29 cellular contexts compared by ENCODE assay signal in the genomic region with DNA sequence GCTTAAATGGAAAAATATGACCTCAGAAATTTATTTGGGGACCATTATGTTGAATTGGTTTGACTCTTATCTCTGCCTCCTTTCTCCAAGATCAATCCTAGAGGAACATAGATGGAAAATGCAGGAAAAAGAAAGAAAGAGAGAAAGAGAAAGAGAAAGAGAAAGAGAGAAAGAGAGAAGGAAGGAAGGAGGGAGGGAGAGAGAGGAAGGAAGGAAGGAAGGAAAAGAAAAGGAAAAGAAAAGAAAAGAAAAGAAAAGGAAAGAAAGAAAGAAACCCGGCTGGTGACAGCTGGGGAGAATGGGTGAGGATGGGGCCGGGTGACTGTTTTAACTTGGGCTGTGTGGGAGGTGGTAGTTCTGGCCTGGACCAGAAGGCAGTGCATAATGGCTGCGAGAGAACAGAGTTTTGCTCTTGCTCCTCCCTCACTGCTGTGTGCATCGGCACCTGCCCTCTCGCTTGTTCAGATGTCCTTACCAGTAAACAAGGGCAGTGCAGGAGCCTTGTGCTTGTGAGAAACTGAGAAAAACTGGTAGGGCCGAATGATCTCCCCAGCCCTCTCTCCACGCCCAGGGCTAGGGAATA. TPM values are rescaled to one million over a fixed set of nuclear protein-coding genes. Genes with fewer than 3 reads are reported as not detected.
DNase-seq lines count a peak whose midpoint lies in the region; ATAC-seq, FAIRE-seq and TF ChIP-seq lines count a peak whose summit lies in the region.
"Had no signal": no experiment of that assay in that cellular context is flagged by ENCODE, and none has a peak within 500 bp of the region (broad histone marks: within the 10 kb centered on the region; RNA-seq: fewer than 3 reads in every experiment).

No MANE protein-coding gene starts in this region.

- RAD21 ChIA-PET in GM12878 (lab: Charles Lee; ENCODE audit: unreplicated experiment), result interaction anchor here (0.5 to 2.1 kb wide), 2 partner anchors 10 to 695 kb away, joined by 3 to 4 read pairs; no protein-coding TSS in a partner anchor

- H3K4me2 ChIP-seq in GM12878 (ENCODE audit: control insufficient read depth, insufficient read depth), result no peak overlapping the region
- H3K4me2 ChIP-seq: neural progenitor cell had no signal

- H4K20me1 ChIP-seq in GM12878 (ENCODE audit: control insufficient read depth, insufficient read depth), result no peaks in the 10 kb centered on the region

- no TSS peak for BruUV-seq in GM12878 (replicated peaks; lab: Mats Ljungman, UMichigan)

- no peak for TF ChIP-seq RAD21 in GM12878 (IDR thresholded peaks at IDR 0.05; ENCODE audit: insufficient read depth, low read depth, low read length)

- H3K4me1 Mint-ChIP-seq in activated CD8-positive, alpha-beta T cell treated with anti-CD3 and anti-CD28 coated beads, Interleukin-2, amount 10 ng/mL, durations not matched to agents 7 days and 5 days (ENCODE audit: low read depth), result peaks cover 12% of the 10 kb centered on the region
- H3K4me1 Mint-ChIP-seq in activated CD8-positive, alpha-beta T cell treated with anti-CD3 and anti-CD28 coated beads for 36 hours (ENCODE audit: low read depth), result peaks cover 14% of the 10 kb centered on the region
- H3K4me1 Mint-ChIP-seq in stimulated activated naive B cell treated with anti-CD40 and anti-IgM and Interleukin-4, amounts not matched to agents 10 μg/mL and 1 μg/mL and 100 μg/mL, for 72 hours, result peaks cover 35 to 64% of the 10 kb centered on the region in 2 donors
- H3K4me1 Mint-ChIP-seq: neural progenitor cell had no signal

- peaks cover 51% of the 10 kb centered on the region for H3K36me3 Mint-ChIP-seq in activated CD8-positive, alpha-beta T cell treated with anti-CD3 and anti-CD28 coated beads, Interleukin-2, amount 10 ng/mL, durations not matched to agents 7 days and 5 days (ENCODE audit: low read depth)
- H3K36me3 Mint-ChIP-seq in activated CD8-positive, alpha-beta T cell treated with anti-CD3 and anti-CD28 coated beads for 36 hours (ENCODE audit: low read depth), result peaks cover 49% of the 10 kb centered on the region
- peaks cover 55 to 73% of the 10 kb centered on the region in 2 donors for H3K36me3 Mint-ChIP-seq in stimulated activated naive B cell treated with anti-CD40 and anti-IgM and Interleukin-4, amounts not matched to agents 10 μg/mL and 1 μg/mL and 100 μg/mL, for 72 hours

- TF ChIP-seq CTCF in activated CD8-positive, alpha-beta T cell treated with anti-CD3 and anti-CD28 coated beads for 36 hours (IDR thresholded peaks at IDR 0.05), result no peak
- no peak for TF ChIP-seq CTCF in HEK293 (tag by site-specific recombination; IDR thresholded peaks at IDR 0.05)
- no peak for TF ChIP-seq CTCF in GM12878 (IDR thresholded peaks at IDR 0.05 in 2 of 3, conservative IDR thresholded peaks at IDR 0.05 in 1 of 3; ENCODE audit: control insufficient read depth in 2 of 3, extremely low read depth in 1 of 3, insufficient read depth in 1 of 3, low read depth in 3 of 3, low read length in 3 of 3)

- POLR2A ChIA-PET in activated CD8-positive, alpha-beta T cell treated with anti-CD3 and anti-CD28 coated beads, Interleukin-2, amount 10 ng/mL, durations not matched to agents 7 days and 5 days (lab: Charles Lee), result interaction anchor here (0.7 kb wide), 1 partner anchor 964 kb away, joined by 3 read pairs; no protein-coding TSS in a partner anchor
- POLR2A ChIA-PET in activated CD8-positive, alpha-beta T cell treated with anti-CD3 and anti-CD28 coated beads for 36 hours (lab: Charles Lee), result interaction anchor here (0.6 kb wide), 1 partner anchor 653 kb away, joined by 3 read pairs; no protein-coding TSS in a partner anchor
- POLR2A ChIA-PET in HEK293 (lab: Yijun Ruan, JAX) (no interaction called here), GM12878 (lab: Charles Lee) (interaction anchor here (0.8 kb wide), 1 partner anchor 10 kb away, joined by 3 read pairs; no protein-coding TSS in a partner anchor)

- no peak overlapping the region for H2AFZ ChIP-seq in GM12878 (ENCODE audit: control insufficient read depth, low read depth, low read length)
- H2AFZ ChIP-seq: neural progenitor cell had no signal

- H3K27me3 Mint-ChIP-seq in activated CD8-positive, alpha-beta T cell treated with anti-CD3 and anti-CD28 coated beads, Interleukin-2, amount 10 ng/mL, durations not matched to agents 7 days and 5 days (ENCODE audit: low read depth), result no peaks in the 10 kb centered on the region
- H3K27me3 Mint-ChIP-seq in activated CD8-positive, alpha-beta T cell treated with anti-CD3 and anti-CD28 coated beads for 36 hours, result no peaks in the 10 kb centered on the region
- no peaks in the 10 kb centered on the region for H3K27me3 Mint-ChIP-seq in stimulated activated naive B cell treated with anti-CD40 and anti-IgM and Interleukin-4, amounts not matched to agents 10 μg/mL and 1 μg/mL and 100 μg/mL, for 72 hours
- H3K27me3 Mint-ChIP-seq: activated CD4-positive, alpha-beta memory T cell treated with anti-CD3 and anti-CD28 coated beads, Interleukin-2, amount 10 ng/mL, durations not matched to agents 7 days and 5 days had no signal

- H3K9ac ChIP-seq in GM12878 (ENCODE audit: control insufficient read depth, insufficient read depth, low read length), result no peak overlapping the region
- H3K9ac ChIP-seq: neural progenitor cell had no signal

- no peak overlapping the region for H3K4me3 Mint-ChIP-seq in activated CD8-positive, alpha-beta T cell treated with anti-CD3 and anti-CD28 coated beads, Interleukin-2, amount 10 ng/mL, durations not matched to agents 7 days and 5 days
- no peak overlapping the region for H3K4me3 Mint-ChIP-seq in activated CD8-positive, alpha-beta T cell treated with anti-CD3 and anti-CD28 coated beads for 36 hours
- peak overlapping the region in 1 of 2 donors; percentile 33 for H3K4me3 Mint-ChIP-seq in stimulated activated naive B cell treated with anti-CD40 and anti-IgM and Interleukin-4, amounts not matched to agents 10 μg/mL and 1 μg/mL and 100 μg/mL, for 72 hours
- H3K4me3 Mint-ChIP-seq: activated CD4-positive, alpha-beta memory T cell treated with anti-CD3 and anti-CD28 coated beads, Interleukin-2, amount 10 ng/mL, durations not matched to agents 7 days and 5 days; H9; neural progenitor cell had no signal

- no peak for DNase-seq in activated CD8-positive, alpha-beta T cell treated with anti-CD3 and anti-CD28 coated beads, Interleukin-2, amount 10 ng/mL, durations not matched to agents 7 days and 5 days
- DNase-seq in activated CD8-positive, alpha-beta T cell treated with anti-CD3 and anti-CD28 coated beads for 36 hours, result no peak
- DNase-seq in GM12878 (ENCODE audit: low read depth, low spot score) (no peak), cerebellum (ENCODE audit: low spot score) (no peak), HTR-8/SVneo (ENCODE audit: insufficient read length, low spot score) (no peak), NCI-H2227 treated with DMSO at 0.1 percent for 48 hours (lab: John Stamatoyannopoulos, UW) (no peak)
- no peak for DNase-seq in stimulated activated naive B cell treated with anti-CD40 and anti-IgM and Interleukin-4, amounts not matched to agents 10 μg/mL and 1 μg/mL and 100 μg/mL, for 72 hours
- DNase-seq: activated CD4-positive, alpha-beta memory T cell treated with anti-CD3 and anti-CD28 coated beads, Interleukin-2, amount 10 ng/mL, durations not matched to agents 7 days and 5 days; cerebellar nuclear complex; EL; erythroblast; foreskin melanocyte; H9; left ventricle myocardium inferior; MG63; NCI-H1436; NCI-H526; psoas muscle; stimulated activated CD4-positive, alpha-beta T cell treated with anti-CD3 and anti-CD28 coated beads, Interleukin-2, amount 100 ng/mL, for 24 hours; stimulated activated naive CD4-positive, alpha-beta T cell had no signal

- H3K27ac ChIP-seq in HEK293 (ENCODE audit: extremely low read depth, low read depth, low read length) (no peak overlapping the region), GM12878 (ENCODE audit: control insufficient read depth, insufficient read depth) (peak overlapping the region; percentile 47; the same call in 1 of the 2 replicates)
- H3K27ac ChIP-seq: left ventricle myocardium inferior, neural progenitor cell, psoas muscle, VCaP had no signal

- no peak for TF ChIP-seq POLR2A in GM12878 (IDR thresholded peaks at IDR 0.05; ENCODE audit: low read depth, low read length)

- ATAC-seq in activated CD8-positive, alpha-beta T cell treated with anti-CD3 and anti-CD28 coated beads, Interleukin-2, amount 10 ng/mL, durations not matched to agents 7 days and 5 days, result no peak
- no peak for ATAC-seq in activated CD8-positive, alpha-beta T cell treated with anti-CD3 and anti-CD28 coated beads for 36 hours
- no peak for ATAC-seq in GM12878
- peak; percentile 55 to 61 for ATAC-seq in stimulated activated naive B cell treated with anti-CD40 and anti-IgM and Interleukin-4, amounts not matched to agents 10 μg/mL and 1 μg/mL and 100 μg/mL, for 72 hours (replicated peaks)
- ATAC-seq: activated naive CD4-positive, alpha-beta T cell treated with anti-CD3 and anti-CD28 coated beads, Interleukin-2, amount 50 U/mL, for 72 hours; psoas muscle had no signal

- no peak for TF ChIP-seq EP300 in GM12878 (IDR thresholded peaks at IDR 0.05; ENCODE audit: borderline replicate concordance in 1 of 2, control insufficient read depth in 1 of 2, low read depth in 2 of 2, low read length in 2 of 2)

- FAIRE-seq in GM12878 (lab: Jason Lieb, UNC) (no peak), HTR-8/SVneo (lab: Jason Lieb, UNC) (no peak)
- FAIRE-seq: A204.1, D721Med, GM18507 had no signal

- in situ Hi-C loops in GM12878 (cut with MboI), result no loop called here

- no peaks in the 10 kb centered on the region for H3K9me3 Mint-ChIP-seq in activated CD8-positive, alpha-beta T cell treated with anti-CD3 and anti-CD28 coated beads, Interleukin-2, amount 10 ng/mL, durations not matched to agents 7 days and 5 days (ENCODE audit: insufficient read depth)
- H3K9me3 Mint-ChIP-seq in activated CD8-positive, alpha-beta T cell treated with anti-CD3 and anti-CD28 coated beads for 36 hours, result peaks cover 2% of the 10 kb centered on the region
- peaks cover 3 to 4% of the 10 kb centered on the region in 2 donors for H3K9me3 Mint-ChIP-seq in stimulated activated naive B cell treated with anti-CD40 and anti-IgM and Interleukin-4, amounts not matched to agents 10 μg/mL and 1 μg/mL and 100 μg/mL, for 72 hours
- H3K9me3 Mint-ChIP-seq: H9, neural progenitor cell had no signal

- no peaks in the 10 kb centered on the region for H3K9me3 ChIP-seq in HEK293 (ENCODE audit: control insufficient read depth, insufficient read depth, low read depth, low read length)
- H3K9me3 ChIP-seq in GM12878 (replicated peaks; ENCODE audit: control insufficient read depth, insufficient read depth, low read length), result no peaks in the 10 kb centered on the region; the same call in 2 of the 3 replicates
- H3K9me3 ChIP-seq: left ventricle myocardium inferior, MG63, psoas muscle, tibial nerve had no signal

- SMC1A ChIA-PET in GM12878 (lab: Charles Lee; ENCODE audit: uncharacterized antibody, unreplicated experiment), result no interaction called here

- H3K4me1 ChIP-seq in HEK293 (ENCODE audit: control insufficient read depth, insufficient read depth, low read length) (no peaks in the 10 kb centered on the region; the same call in 1 of the 2 replicates), GM12878 (ENCODE audit: control insufficient read depth, insufficient read depth, low read length) (peaks cover 29% of the 10 kb centered on the region)
- H3K4me1 ChIP-seq: neural progenitor cell, psoas muscle had no signal

- peaks cover 62 to 84% of the 10 kb centered on the region in 2 experiments for H3K36me3 ChIP-seq in HEK293 (ENCODE audit: control insufficient read depth in 2 of 2, insufficient read depth in 1 of 2, low read length in 2 of 2)
- peaks cover 2 to 24% of the 10 kb centered on the region in 2 experiments; a peak in 3 of 4 replicates for H3K36me3 ChIP-seq in GM12878 (ENCODE audit: control insufficient read depth in 2 of 2, insufficient read depth in 2 of 2, low read length in 1 of 2)

- H3K4me3 ChIP-seq in HEK293 (ENCODE audit: low read depth, low read length) (no peak overlapping the region), GM12878 (no peak overlapping the region)
- H3K4me3 ChIP-seq: left ventricle myocardium inferior, MG63, neural progenitor cell, psoas muscle, tibial nerve had no signal

- CTCF ChIA-PET in activated CD8-positive, alpha-beta T cell treated with anti-CD3 and anti-CD28 coated beads, Interleukin-2, amount 10 ng/mL, durations not matched to agents 7 days and 5 days (lab: Charles Lee), result no interaction called here
- CTCF ChIA-PET in activated CD8-positive, alpha-beta T cell treated with anti-CD3 and anti-CD28 coated beads for 36 hours (lab: Charles Lee), result no interaction called here
- CTCF ChIA-PET in HEK293 (lab: Yijun Ruan, JAX) (interaction anchor here (0.6 to 0.7 kb wide), 2 partner anchors 316 to 489 kb away, joined by 5 to 6 read pairs; no protein-coding TSS in a partner anchor), GM12878 (lab: Yijun Ruan, JAX) (interaction anchor here (1.4 to 2.1 kb wide), 3 partner anchors 8 to 95 kb away, joined by 4 to 5 read pairs (median 4); no protein-coding TSS in a partner anchor)

- H3K79me2 ChIP-seq in GM12878 (ENCODE audit: control insufficient read depth, insufficient read depth, low read length), result no peaks in the 10 kb centered on the region

- no peaks in the 10 kb centered on the region for H3K27me3 ChIP-seq in GM12878 (replicated peaks in 1 of 2; ENCODE audit: control insufficient read depth in 2 of 2, insufficient read depth in 2 of 2, low read length in 1 of 2)
- H3K27me3 ChIP-seq: MG63, neural progenitor cell, tibial nerve had no signal

- WGBS in GM12878 (ENCODE audit: insufficient coverage, insufficient replicate concordance, low lambda C conversion rate, missing lambda C conversion rate), result 80% methylated on average over 7 of the region's 7 CpGs

- H3K27ac Mint-ChIP-seq in activated CD8-positive, alpha-beta T cell treated with anti-CD3 and anti-CD28 coated beads, Interleukin-2, amount 10 ng/mL, durations not matched to agents 7 days and 5 days, result peak overlapping the region; percentile 32
- H3K27ac Mint-ChIP-seq in activated CD8-positive, alpha-beta T cell treated with anti-CD3 and anti-CD28 coated beads for 36 hours, result no peak overlapping the region
- peak overlapping the region; percentile 37 for H3K27ac Mint-ChIP-seq in stimulated activated naive B cell treated with anti-CD40 and anti-IgM and Interleukin-4, amounts not matched to agents 10 μg/mL and 1 μg/mL and 100 μg/mL, for 72 hours
- H3K27ac Mint-ChIP-seq: activated CD4-positive, alpha-beta memory T cell treated with anti-CD3 and anti-CD28 coated beads, Interleukin-2, amount 10 ng/mL, durations not matched to agents 7 days and 5 days; neural progenitor cell had no signal

- intact Hi-C loops in activated CD8-positive, alpha-beta T cell treated with anti-CD3 and anti-CD28 coated beads for 36 hours (cut with micrococcal nuclease), result loop anchor here (10.0 kb wide), 1 partner anchor 163 kb away; no protein-coding TSS in a partner anchor
- intact Hi-C loops in GM12878 (cut with micrococcal nuclease; ENCODE audit: unreplicated experiment), result loop anchor here (10.0 kb wide), 2 partner anchors 643 to 983 kb away; a partner anchor contains a TSS

RNA-seq across cellular contexts. Expression of a gene that starts 24.7 kb away (rescaled TPM):
- 10 to 100 TPM; 68.8 to 69.8 TPM for total RNA-seq in activated CD8-positive, alpha-beta T cell treated with anti-CD3 and anti-CD28 coated beads, Interleukin-2, amount 10 ng/mL, durations not matched to agents 7 days and 5 days
- total RNA-seq in activated CD8-positive, alpha-beta T cell treated with anti-CD3 and anti-CD28 coated beads for 36 hours, result 100 to 1,000 TPM; 135 to 142 TPM
- 24.1 and 24.9 TPM in 2 replicates for total RNA-seq in GM12878 (2013; cell fraction: nucleolus; rRNA removed)
- total RNA-seq in GM12878 (2014; rRNA removed) (151 and 203 TPM in 2 replicates), GM12878 (2014; rRNA removed; fragmentation: Illumina TruSeq; extraction: Trizol) (166 and 174 TPM in 2 replicates), GM12878 (2021) (108 and 110 TPM in 2 replicates), cerebellum (69.3 TPM)
- polyA plus RNA-seq in GM12878 (2011; ENCODE audit: low read depth), result 42.7 TPM
- polyA plus RNA-seq in GM12878 (2011; rRNA removed) (148 and 215 TPM in 2 replicates), GM12878 (2014; fragmentation: Illumina TruSeq; extraction: Trizol) (190 and 242 TPM in 2 replicates), GM12878 (2014; fragmentation: Nextera tagmentation; extraction: Ambion mirVana) (100 to 1,000 TPM; 105 to 133 TPM), GM12878 (2014; rRNA removed) (116 and 141 TPM in 2 replicates), GM12878 (2016; fragmentation: Nextera tagmentation; extraction: Ambion mirVana) (100 to 1,000 TPM; 207 to 227 TPM)
- 52.7 and 61.1 TPM in 2 replicates for polyA plus RNA-seq in GM12878 (2011; cell fraction: cytosol; rRNA removed)
- polyA plus RNA-seq in GM12878 (2011; cell fraction: nucleus; rRNA removed), result 31.3 and 31.4 TPM in 2 replicates
- polyA plus RNA-seq in GM12878 (2012), result 68.3 and 89.5 TPM in 2 replicates
- 35.1 and 45.9 TPM in 2 replicates for polyA minus RNA-seq in GM12878 (2011; rRNA and poly(A)+ RNA removed)
- polyA minus RNA-seq in GM12878 (2011; cell fraction: cytosol; rRNA and poly(A)+ RNA removed), result 21.7 and 27.4 TPM in 2 replicates
- 6.3 and 8.4 TPM in 2 replicates for polyA minus RNA-seq in GM12878 (2011; cell fraction: nucleus; rRNA and poly(A)+ RNA removed)

RNA-seq across cellular contexts. Expression of a gene that starts 36.8 kb away (rescaled TPM):
- not detected for total RNA-seq in activated CD8-positive, alpha-beta T cell treated with anti-CD3 and anti-CD28 coated beads, Interleukin-2, amount 10 ng/mL, durations not matched to agents 7 days and 5 days
- total RNA-seq in activated CD8-positive, alpha-beta T cell treated with anti-CD3 and anti-CD28 coated beads for 36 hours, result not detected
- 0.02 and 0.10 TPM in 2 replicates for total RNA-seq in GM12878 (2013; cell fraction: nucleolus; rRNA removed)
- total RNA-seq in GM12878 (2014; rRNA removed) (0.11 and 0.34 TPM in 2 replicates), GM12878 (2014; rRNA removed; fragmentation: Illumina TruSeq; extraction: Trizol) (0.18 and 0.31 TPM in 2 replicates), GM12878 (2021) (0.11 and 0.21 TPM in 2 replicates), cerebellum (0.09 TPM)
- polyA plus RNA-seq in GM12878 (2011; ENCODE audit: low read depth), result 0.08 TPM
- polyA plus RNA-seq in GM12878 (2011; rRNA removed) (not detected in 2 replicates), GM12878 (2014; fragmentation: Illumina TruSeq; extraction: Trizol) (0.10 and 0.14 TPM in 2 replicates), GM12878 (2014; fragmentation: Nextera tagmentation; extraction: Ambion mirVana) (under 1 TPM; 0.02 to 0.04 TPM), GM12878 (2014; rRNA removed) (0.05 TPM in 2 replicates), GM12878 (2016; fragmentation: Nextera tagmentation; extraction: Ambion mirVana) (not detected)
- not detected in 2 replicates for polyA plus RNA-seq in GM12878 (2011; cell fraction: cytosol; rRNA removed)
- polyA plus RNA-seq in GM12878 (2011; cell fraction: nucleus; rRNA removed), result not detected in 2 replicates
- 0.14 and 0.65 TPM in 2 replicates for polyA plus RNA-seq in GM12878 (2012)
- not detected in 2 replicates for polyA minus RNA-seq in GM12878 (2011; rRNA and poly(A)+ RNA removed)
- polyA minus RNA-seq in GM12878 (2011; cell fraction: cytosol; rRNA and poly(A)+ RNA removed), result not detected in 2 replicates
- not detected in 2 replicates for polyA minus RNA-seq in GM12878 (2011; cell fraction: nucleus; rRNA and poly(A)+ RNA removed)
- total RNA-seq: H9 had no signal
- polyA plus RNA-seq: BJ, psoas muscle had no signal

RNA-seq across cellular contexts. Expression of a gene that starts 38.5 kb away (rescaled TPM):
- 10 to 100 TPM in 1 of 2 experiments, 1 to 10 TPM in 1; 9.4 to 12.4 TPM for total RNA-seq in activated CD8-positive, alpha-beta T cell treated with anti-CD3 and anti-CD28 coated beads, Interleukin-2, amount 10 ng/mL, durations not matched to agents 7 days and 5 days
- total RNA-seq in activated CD8-positive, alpha-beta T cell treated with anti-CD3 and anti-CD28 coated beads for 36 hours, result 1 to 10 TPM; 6.2 to 6.4 TPM
- 51.4 and 52.9 TPM in 2 replicates for total RNA-seq in GM12878 (2013; cell fraction: nucleolus; rRNA removed)
- total RNA-seq in GM12878 (2014; rRNA removed), result 5.1 and 5.3 TPM in 2 replicates
- total RNA-seq in GM12878 (2014; rRNA removed; fragmentation: Illumina TruSeq; extraction: Trizol), result 4.7 and 5.0 TPM in 2 replicates
- total RNA-seq in GM12878 (2021), result 8.6 and 9.6 TPM in 2 replicates
- 2.3 TPM for polyA plus RNA-seq in GM12878 (2011; ENCODE audit: low read depth)
- 4.5 and 4.6 TPM in 2 replicates for polyA plus RNA-seq in GM12878 (2011; rRNA removed)
- polyA plus RNA-seq in GM12878 (2011; cell fraction: cytosol; rRNA removed), result 2.5 and 2.7 TPM in 2 replicates
- polyA plus RNA-seq in GM12878 (2011; cell fraction: nucleus; rRNA removed), result 5.2 and 6.3 TPM in 2 replicates
- 2.4 and 2.8 TPM in 2 replicates for polyA plus RNA-seq in GM12878 (2012)
- polyA plus RNA-seq in GM12878 (2014; fragmentation: Illumina TruSeq; extraction: Trizol), result 4.1 and 6.0 TPM in 2 replicates
- under 1 TPM; 0.22 to 0.55 TPM for polyA plus RNA-seq in GM12878 (2014; fragmentation: Nextera tagmentation; extraction: Ambion mirVana)
- polyA plus RNA-seq in GM12878 (2014; rRNA removed), result 3.4 and 3.7 TPM in 2 replicates
- polyA plus RNA-seq in GM12878 (2016; fragmentation: Nextera tagmentation; extraction: Ambion mirVana), result 1 to 10 TPM; 6.9 to 7.5 TPM
- polyA minus RNA-seq in GM12878 (2011; rRNA and poly(A)+ RNA removed), result 19.9 and 34.1 TPM in 2 replicates
- 2.0 and 4.7 TPM in 2 replicates for polyA minus RNA-seq in GM12878 (2011; cell fraction: cytosol; rRNA and poly(A)+ RNA removed)
- polyA minus RNA-seq in GM12878 (2011; cell fraction: nucleus; rRNA and poly(A)+ RNA removed), result 27.6 and 35.2 TPM in 2 replicates
- total RNA-seq in cerebellum, result 29.3 TPM

Comparison
In these comparisons a context has a peak if more than half of its experiments do, and no peak if none do; other contexts are left out.
1. ATAC-seq: peak in stimulated activated naive B cell treated with anti-CD40 and anti-IgM and Interleukin-4, amounts not matched to agents 10 μg/mL and 1 μg/mL and 100 μg/mL, for 72 hours (2 of 2); none in activated CD8-positive, alpha-beta T cell treated with anti-CD3 and anti-CD28 coated beads, Interleukin-2, amount 10 ng/mL, durations not matched to agents 7 days and 5 days (single experiment), activated CD8-positive, alpha-beta T cell treated with anti-CD3 and anti-CD28 coated beads for 36 hours (single experiment) and GM12878 (single experiment).
2. CTCF ChIA-PET loops: an anchor here in HEK293 (0.6 to 0.7 kb wide) and GM12878 (1.4 to 2.1 kb wide); none called in activated CD8-positive, alpha-beta T cell treated with anti-CD3 and anti-CD28 coated beads, Interleukin-2, amount 10 ng/mL, durations not matched to agents 7 days and 5 days and activated CD8-positive, alpha-beta T cell treated with anti-CD3 and anti-CD28 coated beads for 36 hours.